ENCODE assay signal across 27 cellular contexts in genomic region chr20:56155625-56156024, GRCh38.
"Had no signal": no experiment of that assay in that cellular context is flagged by ENCODE, and none has a peak within 500 bp of the region (broad histone marks: within the 10 kb centered on the region; RNA-seq: fewer than 3 reads in every experiment).

No MANE protein-coding gene starts in this region.

- H3K4me3 ChIP-seq: stomach, suprapubic skin, testis, thoracic aorta, thyroid gland, tibial artery, tibial nerve, transverse colon, upper lobe of left lung, upper lobe of right lung, uterus, vagina had no signal

- H3K4me1 ChIP-seq: stomach, suprapubic skin, testis, thyroid gland, tibial artery, upper lobe of left lung, upper lobe of right lung, uterus, vagina had no signal

- DNase-seq: stimulated activated CD4-positive, alpha-beta T cell treated with anti-CD3 and anti-CD28 coated beads, Interleukin-2, amount 100 ng/mL, for 48 hours; stimulated activated CD4-positive, alpha-beta T cell treated with anti-CD3 and anti-CD28 coated beads, Interleukin-4, amount 100 ng/mL, for 1 hour; stimulated activated CD4-positive, alpha-beta T cell treated with anti-CD3 and anti-CD28 coated beads, Interleukin-4, amount 100 ng/mL, for 24 hours; stimulated activated CD4-positive, alpha-beta T cell treated with anti-CD3 and anti-CD28 coated beads, Interleukin-4, amount 100 ng/mL, for 4 hours; stimulated activated CD8-positive, alpha-beta memory T cell treated with anti-CD3 and anti-CD28 coated beads, Interleukin-4, amount 100 ng/mL, for 48 hours; stimulated activated naive B cell treated with anti-CD40 and anti-IgM and Interleukin-4, amounts not matched to agents 10 μg/mL and 1 μg/mL and 100 μg/mL, for 72 hours; stimulated activated naive CD4-positive, alpha-beta T cell; stimulated activated naive CD4-positive, alpha-beta T cell treated with Interleukin-2 at 50 U/mL for 16 hours; stimulated activated naive CD8-positive, alpha-beta T cell treated with anti-CD3 and anti-CD28 coated beads, Interleukin-15, amount 100 ng/mL, for 72 hours; stimulated activated naive CD8-positive, alpha-beta T cell treated with anti-CD3 and anti-CD28 coated beads, Interleukin-15, Interleukin-2, amounts not matched to agents 100 U/mL and 50 U/mL, for 24 hours; stomach; substantia nigra; testis; thyroid gland; tibial artery; transverse colon; trophoblast cell; upper lobe of left lung; upper lobe of right lung; uterus had no signal

- FAIRE-seq: urothelium cell line had no signal

- H3K27ac ChIP-seq: stomach, suprapubic skin, testis, thoracic aorta, thyroid gland, tibial artery, tibial nerve, transverse colon, upper lobe of left lung, upper lobe of right lung, uterus, vagina had no signal

- H3K36me3 ChIP-seq: stomach, suprapubic skin, thoracic aorta, thyroid gland, tibial artery, tibial nerve, transverse colon, upper lobe of left lung, upper lobe of right lung, uterus, vagina had no signal

- ATAC-seq: stimulated activated effector memory CD8-positive, alpha-beta T cell treated with anti-CD3 and anti-CD28 coated beads, Interleukin-12 subunit alpha, Interleukin-12 subunit beta, amount 100 ng/mL, for 72 hours; stimulated activated memory B cell treated with anti-CD40 and anti-IgM and Interleukin-4, amounts not matched to agents 10 μg/mL and 1 μg/mL and 100 μg/mL, for 72 hours; stimulated activated naive B cell treated with anti-CD40 and anti-IgM and Interleukin-4, amounts not matched to agents 10 μg/mL and 1 μg/mL and 100 μg/mL, for 72 hours; stimulated activated naive CD8-positive, alpha-beta T cell treated with anti-CD3 and anti-CD28 coated beads, Interleukin-15, amount 100 ng/mL, for 72 hours; stimulated activated naive CD8-positive, alpha-beta T cell treated with anti-CD3 and anti-CD28 coated beads, Interleukin-15, Interleukin-2, amounts not matched to agents 100 U/mL and 50 U/mL, for 24 hours; upper lobe of right lung had no signal

- H3K9me3 ChIP-seq: stomach, suprapubic skin, testis, thoracic aorta, thyroid gland, tibial artery, tibial nerve, transverse colon, upper lobe of left lung, upper lobe of right lung, uterus, vagina had no signal

- H3K27me3 ChIP-seq: testis, thyroid gland, tibial nerve, transverse colon, upper lobe of left lung, upper lobe of right lung, uterus, vagina had no signal
